ENCODE assay signal across 9 cellular contexts in the genomic region with DNA sequence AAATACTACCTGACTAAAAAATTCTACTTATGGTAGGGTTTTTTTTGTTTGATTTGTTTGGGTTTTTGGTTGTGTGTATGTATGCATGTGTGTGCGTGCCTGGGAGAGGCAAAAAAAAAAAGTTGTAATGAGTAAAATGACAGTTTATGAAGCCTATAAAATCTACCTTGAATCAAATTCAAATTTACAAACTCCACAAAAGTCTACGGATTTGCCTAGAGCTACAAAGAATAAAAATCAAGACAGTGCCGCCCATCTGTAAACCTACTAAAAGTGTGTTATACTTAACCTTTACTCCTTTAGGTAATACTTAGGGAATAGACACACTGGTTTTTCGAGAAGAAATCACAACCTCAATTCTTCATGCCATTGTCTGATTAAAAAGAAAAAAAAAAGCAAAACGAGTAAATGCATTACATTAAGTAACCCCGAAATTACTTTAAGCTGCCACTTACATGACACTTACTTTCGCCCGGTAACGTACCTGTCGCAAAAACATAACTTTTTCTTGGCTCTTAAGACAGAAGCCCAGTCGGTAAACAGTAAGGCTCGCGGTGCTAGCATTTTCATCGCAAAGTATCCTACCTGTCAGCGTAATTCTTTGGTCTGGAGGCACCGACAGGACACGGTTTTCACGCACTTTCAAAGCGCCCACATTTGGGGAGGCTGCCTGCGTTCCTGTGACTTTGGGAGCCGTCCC. TPM values are rescaled to one million over a fixed set of nuclear protein-coding genes. Genes with fewer than 3 reads are reported as not detected.
DNase-seq lines count a peak whose midpoint lies in the region; ATAC-seq and TF ChIP-seq lines count a peak whose summit lies in the region.
"Had no signal": no experiment of that assay in that cellular context is flagged by ENCODE, and none has a peak within 500 bp of the region (broad histone marks: within the 10 kb centered on the region; RNA-seq: fewer than 3 reads in every experiment).

No MANE protein-coding gene starts in this region.

- DNase-seq in RKO (ENCODE audit: low spot score) (peak; percentile 23), fibroblast of the aortic adventitia (ENCODE audit: low read depth) (no peak), skeletal muscle cell (ENCODE audit: low read depth) (no peak), NK-92 (lab: John Stamatoyannopoulos, UW; ENCODE audit: unreplicated experiment) (no peak)
- DNase-seq: NK-92 treated with Interleukin-12 subunit alpha and Interleukin-12 subunit beta, amount 100 ng/mL, for 24 hours had no signal

- ATAC-seq in GM18909 (IDR thresholded peaks at IDR 0.05; ENCODE audit: poor library complexity, unreplicated experiment) (peak; percentile 5), HG03175 (IDR thresholded peaks at IDR 0.05; ENCODE audit: unreplicated experiment) (no peak), GM21723 (IDR thresholded peaks at IDR 0.05; ENCODE audit: unreplicated experiment) (no peak), HG03039 (IDR thresholded peaks at IDR 0.05; ENCODE audit: unreplicated experiment) (no peak)

- no peak for TF ChIP-seq CTCF in fibroblast of the aortic adventitia (IDR thresholded peaks at IDR 0.05; ENCODE audit: insufficient read depth, low read length)

- H3K4me3 ChIP-seq in fibroblast of the aortic adventitia (ENCODE audit: low read depth, low read length), result peak overlapping the region; percentile 70
- H3K4me3 ChIP-seq in skeletal muscle cell (ENCODE audit: low read depth, low read length), result peak overlapping the region; percentile 75

RNA-seq across cellular contexts. Expression of a gene that starts 1.0 kb away (rescaled TPM):
- total RNA-seq in fibroblast of the aortic adventitia (ENCODE audit: low replicate concordance), result 5.2 and 6.5 TPM in 2 replicates

RNA-seq across cellular contexts. Expression of a gene that starts 59.6 kb away (rescaled TPM):
- 9.2 and 10.8 TPM in 2 replicates for total RNA-seq in fibroblast of the aortic adventitia (ENCODE audit: low replicate concordance)
